Comparison of ENCODE assay signal across 7 cellular contexts in genomic region chr10:110872984-110873569, GRCh38. TPM values are rescaled to one million over a fixed set of nuclear protein-coding genes. Genes with fewer than 3 reads are reported as not detected.
DNase-seq lines count a peak whose midpoint lies in the region; ATAC-seq and TF ChIP-seq lines count a peak whose summit lies in the region.

No MANE protein-coding gene starts in this region.

- DNase-seq in HFF-Myc (ENCODE audit: extremely low read depth, low read depth) (no peak), SK-N-SH (no peak), fibroblast of the aortic adventitia (ENCODE audit: low read depth) (no peak), skeletal muscle cell (ENCODE audit: low read depth) (no peak)

- no peak for TF ChIP-seq EP300 in SK-N-SH (IDR thresholded peaks at IDR 0.05; ENCODE audit: borderline replicate concordance in 1 of 2, low read depth in 1 of 2, low read length in 1 of 2)

- H3K27me3 ChIP-seq in SK-N-SH (ENCODE audit: insufficient read depth): no peaks in the 10 kb centered on the region

- peaks cover 13% of the 10 kb centered on the region; the same call in 1 of the 2 replicates for H4K20me1 ChIP-seq in SK-N-SH (ENCODE audit: insufficient read depth)

- WGBS in SK-N-SH (ENCODE audit: low lambda C conversion rate): 2% methylated on average over 9 of the region's 9 CpGs

- peaks cover 0 to 27% of the 10 kb centered on the region in 2 experiments; a peak in 2 of 4 replicates for H3K4me1 ChIP-seq in SK-N-SH (ENCODE audit: control insufficient read depth in 1 of 2, insufficient read depth in 2 of 2, low read depth in 1 of 2, low read length in 1 of 2)

- H3K4me2 ChIP-seq in SK-N-SH: peak overlapping the region; percentile 86

- peaks cover 3% of the 10 kb centered on the region for H3F3A ChIP-seq in SK-N-SH (replicated peaks; ENCODE audit: insufficient read depth)

- H3K4me3 ChIP-seq in HFF-Myc (replicated peaks; ENCODE audit: low read depth, low read length) (peak overlapping the region; percentile 74), SK-N-SH (ENCODE audit: low read depth in 2 of 2, low read length in 1 of 2) (peak overlapping the region; percentile 74 to 91), fibroblast of the aortic adventitia (ENCODE audit: low read depth, low read length) (peak overlapping the region; percentile 76), skeletal muscle cell (ENCODE audit: low read depth, low read length) (peak overlapping the region; percentile 84)

- peaks cover 13 to 21% of the 10 kb centered on the region in 2 experiments for H3K36me3 ChIP-seq in SK-N-SH (replicated peaks in 1 of 2; ENCODE audit: control insufficient read depth in 1 of 2, insufficient read depth in 2 of 2, low read length in 1 of 2)

- TF ChIP-seq RAD21 in SK-N-SH (IDR thresholded peaks at IDR 0.05; ENCODE audit: low read length): no peak

- CTCF ChIA-PET in SK-N-SH (lab: Yijun Ruan, JAX): interaction anchor here (0.5 to 1.4 kb wide), 11 partner anchors 14 to 262 kb away, joined by 3 to 5 read pairs (median 3); no protein-coding TSS in a partner anchor

- no peak for ATAC-seq in HG03175 (IDR thresholded peaks at IDR 0.05; ENCODE audit: unreplicated experiment)
- no peak for ATAC-seq in HG02642 (IDR thresholded peaks at IDR 0.05; ENCODE audit: poor library complexity, unreplicated experiment)
- ATAC-seq in GM21825 (IDR thresholded peaks at IDR 0.05; ENCODE audit: unreplicated experiment): no peak

- H2AFZ ChIP-seq in SK-N-SH (ENCODE audit: low read depth): peak overlapping the region; percentile 61; the same call in 1 of the 2 replicates

- POLR2A ChIA-PET in SK-N-SH (lab: Yijun Ruan, JAX): interaction anchor here (1.0 to 1.4 kb wide), 3 partner anchors 46 to 84 kb away, joined by 3 to 6 read pairs (median 4); partner anchors contain the start of genes BBIP1 and SHOC2

- H3K9me2 ChIP-seq in SK-N-SH: no peaks in the 10 kb centered on the region

- peaks cover 36% of the 10 kb centered on the region for H3K79me2 ChIP-seq in SK-N-SH (ENCODE audit: insufficient read depth)

- H3K9ac ChIP-seq in SK-N-SH: peak overlapping the region; percentile 88

- peak overlapping the region; percentile 88 to 97 for H3K27ac ChIP-seq in SK-N-SH (ENCODE audit: low read depth in 2 of 2, low read length in 1 of 2)

- H3K9me3 ChIP-seq in SK-N-SH: no peaks in the 10 kb centered on the region

- TF ChIP-seq CTCF in HFF-Myc (IDR thresholded peaks at IDR 0.05; ENCODE audit: low read depth, low read length, missing control alignments) (no peak), SK-N-SH (IDR thresholded peaks at IDR 0.05) (no peak), fibroblast of the aortic adventitia (IDR thresholded peaks at IDR 0.05; ENCODE audit: insufficient read depth, low read length) (no peak)

TF ChIP-seq in SK-N-SH, 30 proteins besides CTCF, POLR2A, EP300 and RAD21:
- TF ChIP-seq SMC3 (IDR thresholded peaks at IDR 0.05; ENCODE audit: low read depth, low read length) (no peak), TAF1 (IDR thresholded peaks at IDR 0.05; ENCODE audit: borderline replicate concordance, low read depth, low read length) (no peak), RXRA (IDR thresholded peaks at IDR 0.05; ENCODE audit: borderline replicate concordance, low read depth) (no peak), POLR2AphosphoS5 (IDR thresholded peaks at IDR 0.05; ENCODE audit: low read depth, low read length) (no peak), CHD2 (IDR thresholded peaks at IDR 0.05; ENCODE audit: low read length, partially characterized antibody) (no peak), TEAD4 (IDR thresholded peaks at IDR 0.05; ENCODE audit: borderline replicate concordance, insufficient read depth) (no peak), RCOR1 (IDR thresholded peaks at IDR 0.05; ENCODE audit: low read length) (no peak), FOXJ3 (CRISPR knock-in tag; IDR thresholded peaks at IDR 0.05) (no peak), MEF2A (IDR thresholded peaks at IDR 0.05; ENCODE audit: borderline replicate concordance, low read depth) (no peak), GABPA (IDR thresholded peaks at IDR 0.05; ENCODE audit: low read depth) (no peak), EZH2phosphoT487 (IDR thresholded peaks at IDR 0.05; ENCODE audit: borderline replicate concordance, low read depth) (no peak)
- TF ChIP-seq, protein P1, sequence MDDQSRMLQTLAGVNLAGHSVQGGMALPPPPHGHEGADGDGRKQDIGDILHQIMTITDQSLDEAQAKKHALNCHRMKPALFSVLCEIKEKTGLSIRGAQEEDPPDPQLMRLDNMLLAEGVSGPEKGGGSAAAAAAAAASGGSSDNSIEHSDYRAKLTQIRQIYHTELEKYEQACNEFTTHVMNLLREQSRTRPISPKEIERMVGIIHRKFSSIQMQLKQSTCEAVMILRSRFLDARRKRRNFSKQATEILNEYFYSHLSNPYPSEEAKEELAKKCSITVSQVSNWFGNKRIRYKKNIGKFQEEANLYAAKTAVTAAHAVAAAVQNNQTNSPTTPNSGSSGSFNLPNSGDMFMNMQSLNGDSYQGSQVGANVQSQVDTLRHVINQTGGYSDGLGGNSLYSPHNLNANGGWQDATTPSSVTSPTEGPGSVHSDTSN (IDR thresholded peaks at IDR 0.05): no peak

RNA-seq across cellular contexts. Expression of gene PDCD4, which starts 1.3 kb away (rescaled TPM):
- 23.3 and 31.1 TPM in 2 replicates for polyA plus RNA-seq in SK-N-SH (2012; rRNA removed)
- 33.5 and 54.6 TPM in 2 replicates for polyA plus RNA-seq in SK-N-SH (2012; cell fraction: cytosol; rRNA removed)
- polyA plus RNA-seq in SK-N-SH (2012; cell fraction: nucleus; rRNA removed): 6.9 and 18.3 TPM in 2 replicates
- total RNA-seq in fibroblast of the aortic adventitia (ENCODE audit: low replicate concordance): 52.9 and 302 TPM in 2 replicates

RNA-seq across cellular contexts. Expression of gene BBIP1, which starts 45.9 kb away (rescaled TPM):
- 16.2 and 21.9 TPM in 2 replicates for polyA plus RNA-seq in SK-N-SH (2012; rRNA removed)
- polyA plus RNA-seq in SK-N-SH (2012; cell fraction: cytosol; rRNA removed): 27.8 and 39.7 TPM in 2 replicates
- 10.9 and 26.4 TPM in 2 replicates for polyA plus RNA-seq in SK-N-SH (2012; cell fraction: nucleus; rRNA removed)
- total RNA-seq in fibroblast of the aortic adventitia (ENCODE audit: low replicate concordance): 2.6 and 38.1 TPM in 2 replicates

RNA-seq across cellular contexts. Expression of gene SHOC2, which starts 46.3 kb away (rescaled TPM):
- 6.9 and 10.6 TPM in 2 replicates for polyA plus RNA-seq in SK-N-SH (2012; rRNA removed)
- 13.4 and 15.9 TPM in 2 replicates for polyA plus RNA-seq in SK-N-SH (2012; cell fraction: cytosol; rRNA removed)
- 3.3 and 7.3 TPM in 2 replicates for polyA plus RNA-seq in SK-N-SH (2012; cell fraction: nucleus; rRNA removed)
- 63.9 and 70.1 TPM in 2 replicates for total RNA-seq in fibroblast of the aortic adventitia (ENCODE audit: low replicate concordance)
